ENCODE assay signal across 26 cellular contexts in the genomic region with DNA sequence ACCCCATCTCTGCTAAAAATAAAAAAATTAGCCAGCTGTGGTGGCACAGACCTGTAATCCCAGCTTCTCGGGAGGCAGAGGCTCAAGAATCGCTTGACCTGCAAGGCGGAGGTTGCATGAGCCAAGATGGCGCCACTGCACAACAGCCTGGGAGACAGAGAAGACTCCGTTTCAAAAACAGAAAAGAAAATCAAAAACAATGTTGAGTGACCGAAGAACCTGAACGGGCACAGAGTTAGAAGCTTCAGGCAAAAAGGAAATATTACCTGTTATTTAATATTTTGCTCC. TPM values are rescaled to one million over a fixed set of nuclear protein-coding genes. Genes with fewer than 3 reads are reported as not detected.
"Had no signal": no experiment of that assay in that cellular context is flagged by ENCODE, and none has a peak within 500 bp of the region (broad histone marks: within the 10 kb centered on the region; RNA-seq: fewer than 3 reads in every experiment).

No MANE protein-coding gene starts in this region.

- H3K4me3 ChIP-seq: SJSA1 had no signal

- H3K4me3 Mint-ChIP-seq: activated CD8-positive, alpha-beta T cell treated with anti-CD3 and anti-CD28 coated beads, Interleukin-2, amount 10 ng/mL, durations not matched to agents 7 days and 5 days; activated naive CD4-positive, alpha-beta T cell treated with anti-CD3 and anti-CD28 coated beads, Interleukin-2, amount 50 U/mL, for 24 hours; activated naive CD8-positive, alpha-beta T cell treated with anti-CD3 and anti-CD28 coated beads, Interleukin-2, amount 50 U/mL, for 24 hours; activated T-cell treated with anti-CD3 and anti-CD28 coated beads, Interleukin-2, amount 50 U/mL, for 24 hours; activated T-helper 1 cell treated with anti-CD3 and anti-CD28 coated beads, Interleukin-12 subunit alpha, Interleukin-12 subunit beta, Interleukin-2, Interleukin-4 antibody, amounts not matched to agents 30 ng/mL and 10 ng/mL and 1 ng/mL, durations not matched to agents 14 hours and 24 hours and 36 hours; brain; T-helper 2 cell treated with Interferon-gamma antibody and Interleukin-4, amounts not matched to agents 5 μg/mL and 100 μg/mL, for 36 hours had no signal

- DNase-seq: activated CD4-positive, alpha-beta T cell treated with anti-CD3 and anti-CD28 coated beads for 4 hours; activated CD8-positive, alpha-beta T cell treated with anti-CD3 and anti-CD28 coated beads, Interleukin-2, amount 10 ng/mL, durations not matched to agents 7 days and 5 days; activated effector memory CD4-positive, alpha-beta T cell treated with Interleukin-2 at 50 U/mL for 16 hours; activated naive CD4-positive, alpha-beta T cell; activated naive CD8-positive, alpha-beta T cell treated with anti-CD3 and anti-CD28 coated beads, Interleukin-2, amount 50 U/mL, for 24 hours; activated T-cell treated with anti-CD3 and anti-CD28 coated beads, Interleukin-2, amount 50 U/mL, for 24 hours; amygdala; Karpas-422; MM.1S; NCI-H1105; NCI-H1436; NCI-H187; NCI-H2081; NCI-H510A treated with DMSO at 0.1 percent for 48 hours; PC-3; SHP77; SW 1271 had no signal

- H3K9me3 Mint-ChIP-seq: activated naive CD8-positive, alpha-beta T cell treated with anti-CD3 and anti-CD28 coated beads, Interleukin-2, amount 50 U/mL, for 24 hours; activated T-cell treated with anti-CD3 and anti-CD28 coated beads, Interleukin-2, amount 50 U/mL, for 24 hours; activated T-helper 1 cell treated with anti-CD3 and anti-CD28 coated beads, Interleukin-12 subunit alpha, Interleukin-12 subunit beta, Interleukin-2, Interleukin-4 antibody, amounts not matched to agents 30 ng/mL and 10 ng/mL and 1 ng/mL, durations not matched to agents 14 hours and 24 hours and 36 hours; T-helper 2 cell treated with Interferon-gamma antibody and Interleukin-4, amounts not matched to agents 5 μg/mL and 100 μg/mL, for 36 hours had no signal

- H3K9me3 ChIP-seq: SJSA1 had no signal

- FAIRE-seq: astrocyte, RCC 7860 had no signal

- ATAC-seq: activated CD4-positive, CD25-positive, alpha-beta regulatory T cell treated with anti-CD3 and anti-CD28 coated beads, Interleukin-2, amount 50 U/mL, for 24 hours; activated CD8-positive, alpha-beta T cell treated with anti-CD3 and anti-CD28 coated beads, Interleukin-2, amount 10 ng/mL, durations not matched to agents 7 days and 5 days; activated naive CD8-positive, alpha-beta T cell treated with anti-CD3 and anti-CD28 coated beads, Interleukin-2, amount 50 U/mL, for 24 hours; PC-3; SK-N-SH treated with all-trans-retinoic acid at 6 μM for 48 hours had no signal

- H3K4me1 ChIP-seq: SJSA1 had no signal

- H3K4me1 Mint-ChIP-seq: activated naive CD4-positive, alpha-beta T cell treated with anti-CD3 and anti-CD28 coated beads, Interleukin-2, amount 50 U/mL, for 24 hours; activated naive CD8-positive, alpha-beta T cell treated with anti-CD3 and anti-CD28 coated beads, Interleukin-2, amount 50 U/mL, for 24 hours had no signal

- H3K27ac ChIP-seq: SJSA1 had no signal

- H3K36me3 ChIP-seq: SJSA1 had no signal

- H3K27ac Mint-ChIP-seq: activated CD8-positive, alpha-beta T cell treated with anti-CD3 and anti-CD28 coated beads, Interleukin-2, amount 10 ng/mL, durations not matched to agents 7 days and 5 days; activated naive CD4-positive, alpha-beta T cell treated with anti-CD3 and anti-CD28 coated beads, Interleukin-2, amount 50 U/mL, for 24 hours; activated naive CD8-positive, alpha-beta T cell treated with anti-CD3 and anti-CD28 coated beads, Interleukin-2, amount 50 U/mL, for 24 hours; activated T-cell treated with anti-CD3 and anti-CD28 coated beads, Interleukin-2, amount 50 U/mL, for 24 hours; activated T-helper 1 cell treated with anti-CD3 and anti-CD28 coated beads, Interleukin-12 subunit alpha, Interleukin-12 subunit beta, Interleukin-2, Interleukin-4 antibody, amounts not matched to agents 30 ng/mL and 10 ng/mL and 1 ng/mL, durations not matched to agents 14 hours and 24 hours and 36 hours; brain; T-helper 2 cell treated with Interferon-gamma antibody and Interleukin-4, amounts not matched to agents 5 μg/mL and 100 μg/mL, for 36 hours had no signal

- H3K36me3 Mint-ChIP-seq: activated naive CD4-positive, alpha-beta T cell treated with anti-CD3 and anti-CD28 coated beads, Interleukin-2, amount 50 U/mL, for 24 hours had no signal

- H3K27me3 ChIP-seq: SJSA1 had no signal

RNA-seq across cellular contexts. Expression of a gene that starts 3.5 kb away (rescaled TPM):
- total RNA-seq: activated CD8-positive, alpha-beta T cell treated with anti-CD3 and anti-CD28 coated beads, Interleukin-2, amount 10 ng/mL, durations not matched to agents 7 days and 5 days; PC-3; SJSA1 had no signal
